14 cellular contexts compared by ENCODE assay signal in the genomic region with DNA sequence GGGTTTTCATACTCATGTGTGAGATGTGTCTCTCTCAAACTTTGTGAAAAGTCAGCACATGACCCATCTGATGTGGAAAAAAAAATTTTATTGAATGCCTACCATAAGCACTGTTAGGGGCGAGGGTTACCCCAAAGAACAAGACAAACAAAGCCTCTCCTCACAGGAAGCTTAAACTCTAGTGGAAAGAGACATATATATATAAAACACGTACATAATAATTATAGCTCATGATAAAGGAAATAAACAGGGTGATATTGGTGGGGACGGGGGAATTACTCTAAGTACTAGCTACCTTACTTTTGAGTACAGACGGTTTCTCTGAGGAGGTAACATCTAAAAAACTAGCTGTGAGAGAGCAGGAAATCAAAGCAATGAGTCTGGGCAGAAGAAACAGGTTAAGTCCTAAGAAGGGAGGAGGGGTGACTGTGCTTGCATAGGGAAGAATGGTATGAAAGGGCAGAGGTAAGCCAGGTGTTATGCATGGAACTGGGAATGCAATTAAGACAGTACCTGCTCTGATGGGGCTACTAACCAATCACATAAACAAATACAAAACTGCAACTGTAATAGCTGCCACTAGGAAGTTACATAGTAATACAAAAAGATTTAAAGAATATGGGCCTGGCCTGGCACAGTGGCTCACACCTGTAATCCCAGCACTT.
"Had no signal": no experiment of that assay in that cellular context is flagged by ENCODE, and none has a peak within 500 bp of the region (broad histone marks: within the 10 kb centered on the region; RNA-seq: fewer than 3 reads in every experiment).

No MANE protein-coding gene starts in this region.

- H3K9me3 ChIP-seq: right lobe of liver, spleen had no signal

- H3K36me3 ChIP-seq: right lobe of liver had no signal

- H3K27me3 ChIP-seq: right lobe of liver had no signal

- FAIRE-seq: TTC549 had no signal

- DNase-seq: activated CD4-positive, alpha-beta T cell treated with anti-CD3 and anti-CD28 coated beads, Interleukin-2, amount 50 U/mL, for 4 hours; activated gamma-delta T cell; activated naive CD8-positive, alpha-beta T cell treated with anti-CD3 and anti-CD28 coated beads for 36 hours; activated T-cell treated with anti-CD3 and anti-CD28 coated beads, Interleukin-2, amount 50 U/mL, for 1 hour; anterior cingulate cortex; islet precursor cell; left ventricle myocardium superior; naive B cell; posterior cingulate gyrus; right lobe of liver; spleen; stimulated activated CD4-positive, alpha-beta T cell treated with anti-CD3 and anti-CD28 coated beads, Interleukin-1b, Interleukin-23, amount 100 ng/mL, for 48 hours; stimulated activated naive B cell treated with anti-CD40 and anti-IgM and Interleukin-4, amounts not matched to agents 10 μg/mL and 1 μg/mL and 100 μg/mL, for 72 hours had no signal

- ATAC-seq: left ventricle myocardium superior; right lobe of liver; stimulated activated naive B cell treated with anti-CD40 and anti-IgM and Interleukin-4, amounts not matched to agents 10 μg/mL and 1 μg/mL and 100 μg/mL, for 72 hours had no signal

- H3K4me3 ChIP-seq: right lobe of liver, spleen had no signal

- H3K27ac ChIP-seq: right lobe of liver, spleen had no signal
